Comparison of ENCODE assay signal across 8 cellular contexts in the genomic region with DNA sequence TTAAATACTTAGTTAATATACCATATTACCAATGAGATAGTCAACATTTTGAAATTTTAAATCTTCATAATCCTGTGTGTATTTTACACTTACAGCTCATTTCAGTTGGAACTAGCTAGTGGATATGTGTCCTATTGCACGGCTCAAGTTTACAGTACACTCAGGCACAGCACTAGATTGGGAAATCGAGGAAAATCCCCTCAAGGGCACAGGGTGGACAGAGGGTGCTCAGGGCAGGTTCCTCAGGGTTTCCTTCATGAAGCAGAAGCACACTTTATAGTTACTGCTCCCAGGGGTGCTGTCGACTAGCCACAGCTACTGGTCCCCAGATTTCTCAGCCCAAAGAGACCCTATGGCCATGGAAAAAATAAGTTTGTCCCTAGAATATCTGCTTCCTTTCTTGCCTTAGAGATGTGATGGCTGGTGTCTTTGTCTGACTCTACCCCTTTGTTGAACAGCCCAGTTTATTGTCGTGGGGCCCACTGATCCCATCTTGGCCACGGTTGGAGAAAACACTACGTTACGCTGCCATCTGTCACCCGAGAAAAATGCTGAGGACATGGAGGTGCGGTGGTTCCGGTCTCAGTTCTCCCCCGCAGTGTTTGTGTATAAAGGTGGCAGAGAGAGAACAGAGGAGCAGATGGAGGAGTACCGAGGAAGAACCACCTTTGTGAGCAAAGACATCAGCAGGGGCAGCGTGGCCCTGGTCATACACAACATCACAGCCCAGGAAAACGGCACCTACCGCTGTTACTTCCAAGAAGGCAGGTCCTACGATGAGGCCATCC. TPM values are rescaled to one million over a fixed set of nuclear protein-coding genes. Genes with fewer than 3 reads are reported as not detected.
DNase-seq lines count a peak whose midpoint lies in the region; FAIRE-seq and TF ChIP-seq lines count a peak whose summit lies in the region.
"Had no signal": no experiment of that assay in that cellular context is flagged by ENCODE, and none has a peak within 500 bp of the region (broad histone marks: within the 10 kb centered on the region; RNA-seq: fewer than 3 reads in every experiment).

No MANE protein-coding gene starts in this region.

- H3K4me1 ChIP-seq in H9 (ENCODE audit: insufficient read depth, low read length) (peaks cover 3% of the 10 kb centered on the region; the same call in 1 of the 2 replicates), neuronal stem cell (ENCODE audit: control insufficient read depth in 2 of 2, insufficient read depth in 1 of 2, low read depth in 1 of 2, low read length in 2 of 2) (peaks cover 3 to 4% of the 10 kb centered on the region in 2 donors), small intestine (ENCODE audit: control insufficient read depth in 2 of 2, insufficient read depth in 1 of 2, low read depth in 1 of 2, low read length in 1 of 2) (peaks cover 5 to 15% of the 10 kb centered on the region in 2 donors)

- H3K9me3 ChIP-seq in H9 (ENCODE audit: control insufficient read depth, low read depth, low read length) (no peaks in the 10 kb centered on the region), neuronal stem cell (replicated peaks in 1 of 2; ENCODE audit: control insufficient read depth in 2 of 2, insufficient read depth in 1 of 2, low read depth in 1 of 2, low read length in 2 of 2) (no peaks in the 10 kb centered on the region), small intestine (ENCODE audit: control insufficient read depth, low read depth) (no peaks in the 10 kb centered on the region)

- TF ChIP-seq CTCF in H9 (conservative IDR thresholded peaks at IDR 0.05) (no peak), astrocyte of the cerebellum (IDR thresholded peaks at IDR 0.05; ENCODE audit: low read depth, low read length, missing control alignments) (no peak)

- H4K91ac ChIP-seq in H9 (ENCODE audit: insufficient read length, low read depth, low read length) (no peak overlapping the region), neuronal stem cell (ENCODE audit: low read depth, low read length, poor library complexity) (no peak overlapping the region)

- no CpG with 5 or more reads among the region's 16 CpGs for WGBS in H9 (ENCODE audit: extremely low coverage, insufficient read length, low lambda C conversion rate)
- no CpG with 5 or more reads among the region's 16 CpGs for WGBS in neuronal stem cell (ENCODE audit: extremely low coverage in 2 of 2, insufficient read length in 2 of 2, insufficient replicate concordance in 1 of 2), 2 donors
- WGBS in small intestine, 3 donors: 77 to 82% (median 79%) methylated on average over 16 of the region's 16 CpGs

- no peak overlapping the region for H2BK20ac ChIP-seq in H9 (ENCODE audit: low read depth, low read length, poor library complexity, severe bottlenecking)

- no peak overlapping the region for H3K27ac ChIP-seq in H9 (ENCODE audit: insufficient read length, low read depth, low read length)
- no peak overlapping the region for H3K27ac ChIP-seq in neuronal stem cell (replicated peaks; ENCODE audit: low read length)
- no peak overlapping the region for H3K27ac ChIP-seq in small intestine (ENCODE audit: low read depth in 1 of 2, low read length in 1 of 2)

- no peaks in the 10 kb centered on the region for H3K9me3 Mint-ChIP-seq in H9

- H4K8ac ChIP-seq in H9 (replicated peaks; ENCODE audit: insufficient read length, low read depth, low read length) (no peak overlapping the region), neuronal stem cell (ENCODE audit: low read depth, low read length) (no peak overlapping the region)

- H3K27me3 ChIP-seq in H9 (ENCODE audit: insufficient read depth, low read length) (no peaks in the 10 kb centered on the region), neuronal stem cell (ENCODE audit: control insufficient read depth in 3 of 3, insufficient read depth in 3 of 3, low read depth in 1 of 3, low read length in 3 of 3) (no peaks in the 10 kb centered on the region), small intestine (ENCODE audit: control insufficient read depth in 2 of 2, insufficient read depth in 2 of 2, low read length in 2 of 2) (no peaks in the 10 kb centered on the region)

- no peak overlapping the region for H3K56ac ChIP-seq in H9 (ENCODE audit: insufficient read length, low read depth, low read length)

- no peaks in the 10 kb centered on the region for H3K27me3 Mint-ChIP-seq in H9 (ENCODE audit: low read depth)

- H3K14ac ChIP-seq in H9 (ENCODE audit: insufficient read depth, low read length) (no peak overlapping the region), neuronal stem cell (ENCODE audit: low read length) (no peak overlapping the region)

- peak overlapping the region; percentile 27 to 46 for H3K4me3 Mint-ChIP-seq in H9

- H2AFZ ChIP-seq in H9 (ENCODE audit: low read length) (no peak overlapping the region), neuronal stem cell (ENCODE audit: low read length) (no peak overlapping the region)

- no peak overlapping the region for H3T11ph ChIP-seq in H9 (ENCODE audit: low read length)

- H3K79me1 ChIP-seq in H9 (ENCODE audit: insufficient read depth, low read depth, low read length, poor library complexity, severe bottlenecking): no peaks in the 10 kb centered on the region
- H3K79me1 ChIP-seq in neuronal stem cell (ENCODE audit: low read depth, low read length): peaks cover 6% of the 10 kb centered on the region

- no peak overlapping the region for H3K4ac ChIP-seq in H9 (ENCODE audit: low read depth, low read length)
- no peak overlapping the region for H3K4ac ChIP-seq in neuronal stem cell (ENCODE audit: low read length)

- in situ Hi-C loops in astrocyte of the cerebellum (cut with HindIII; ENCODE audit: low sequenced_read_pairs): no loop called here

- peaks cover 38 to 47% (median 46%) of the 10 kb centered on the region in 3 experiments for H3K36me3 Mint-ChIP-seq in H9 (ENCODE audit: insufficient read depth in 1 of 3, low read depth in 3 of 3)

- H3K4me3 ChIP-seq in astrocyte of the cerebellum (ENCODE audit: low read depth, low read length) (peak overlapping the region; percentile 99), neuronal stem cell (ENCODE audit: low read length in 2 of 2) (peak overlapping the region in 1 of 2 donors; percentile 23), small intestine (ENCODE audit: low read depth in 1 of 2, low read length in 2 of 2) (peak overlapping the region in 1 of 2 donors; percentile 37)

- H2BK12ac ChIP-seq in H9 (ENCODE audit: insufficient read length, low read depth, low read length) (no peak overlapping the region), neuronal stem cell (ENCODE audit: low read length) (no peak overlapping the region)

- H2BK15ac ChIP-seq in H9 (ENCODE audit: low read depth, low read length): no peak overlapping the region
- H2BK15ac ChIP-seq in neuronal stem cell (ENCODE audit: low read length): no peak overlapping the region

- peaks cover 15 to 19% of the 10 kb centered on the region in 2 experiments for H3K4me1 Mint-ChIP-seq in H9

- H4K5ac ChIP-seq in H9 (ENCODE audit: insufficient read length, low read depth, low read length): no peak overlapping the region

- no peak for FAIRE-seq in small intestine (lab: Jason Lieb, UNC)

- no peak overlapping the region for H3K4me2 ChIP-seq in H9 (ENCODE audit: insufficient read depth, insufficient read length, low read length)
- no peak overlapping the region for H3K4me2 ChIP-seq in neuronal stem cell (ENCODE audit: insufficient read depth, low read length, poor library complexity, severe bottlenecking)

- no peak overlapping the region for H3K9ac ChIP-seq in H9 (ENCODE audit: extremely low read depth, insufficient read length, low read length)
- no peak overlapping the region for H3K9ac ChIP-seq in neuronal stem cell (ENCODE audit: low read depth, low read length, poor library complexity)

- H3K23me2 ChIP-seq in H9 (ENCODE audit: insufficient read length, low read depth, low read length, poor library complexity, severe bottlenecking): peaks cover 4% of the 10 kb centered on the region

- H3K27ac Mint-ChIP-seq in H9: peak overlapping the region in 1 of 3 experiments; percentile 37; a peak in 1 of 7 replicates

- no peaks in the 10 kb centered on the region for H3K79me2 ChIP-seq in H9 (ENCODE audit: insufficient read depth, low read length)

- H3K36me3 ChIP-seq in neuronal stem cell (replicated peaks in 1 of 2; ENCODE audit: control insufficient read depth in 2 of 2, insufficient read depth in 2 of 2, low read length in 2 of 2): peaks cover 25 to 53% of the 10 kb centered on the region in 2 donors
- H3K36me3 ChIP-seq in small intestine (ENCODE audit: control insufficient read depth in 2 of 2, insufficient read depth in 2 of 2, low read length in 2 of 2): peaks cover 9 to 17% of the 10 kb centered on the region in 2 donors

- H2BK5ac ChIP-seq in H9 (ENCODE audit: insufficient read length, low read length): no peak overlapping the region
- H2BK5ac ChIP-seq in neuronal stem cell (ENCODE audit: low read length): no peak overlapping the region

- no peak overlapping the region for H3K23ac ChIP-seq in H9 (ENCODE audit: insufficient read length, low read depth, low read length)
- H3K23ac ChIP-seq in neuronal stem cell (ENCODE audit: low read depth, low read length, poor library complexity): peak overlapping the region; percentile 28

- DNase-seq in H9 (no peak), astrocyte of the cerebellum (ENCODE audit: low read depth) (no peak), neuronal stem cell (ENCODE audit: low spot score) (no peak), kidney tubule cell (ENCODE audit: low spot score) (no peak), NCI-H524 treated with DMSO at 0.1 percent for 48 hours (lab: John Stamatoyannopoulos, UW) (no peak), small intestine (no peak)
- DNase-seq: KG1 had no signal

- no peak overlapping the region for H2AK5ac ChIP-seq in H9 (ENCODE audit: insufficient read length, low read length)
- no peak overlapping the region for H2AK5ac ChIP-seq in neuronal stem cell (ENCODE audit: low read depth, low read length)

- no peak overlapping the region for H2BK120ac ChIP-seq in H9 (ENCODE audit: low read depth, low read length, poor library complexity, severe bottlenecking)
- H2BK120ac ChIP-seq in neuronal stem cell (ENCODE audit: low read depth, low read length): no peak overlapping the region

- no peaks in the 10 kb centered on the region for H4K20me1 ChIP-seq in H9 (ENCODE audit: control insufficient read depth, insufficient read depth, insufficient read length)

- H3K18ac ChIP-seq in H9 (ENCODE audit: insufficient read length, low read depth, low read length) (no peak overlapping the region), neuronal stem cell (ENCODE audit: low read length) (no peak overlapping the region)

RNA-seq across cellular contexts. Expression of a gene that starts 1.5 kb away (rescaled TPM):
- 17.6 and 18.4 TPM in 2 replicates for total RNA-seq in H9 (2021)
- polyA plus RNA-seq in neuronal stem cell (2013, experiment 1 of 2): 11.4 TPM
- 11.5 TPM for polyA plus RNA-seq in neuronal stem cell (2013, experiment 2 of 2)
- 10 to 100 TPM; 15.4 to 19.6 (median 17.2) TPM for polyA plus RNA-seq in small intestine

RNA-seq across cellular contexts. Expression of a gene that starts 18.9 kb away (rescaled TPM):
- total RNA-seq in H9 (2021): 1.9 and 2.0 TPM in 2 replicates
- polyA plus RNA-seq in neuronal stem cell (2013, experiment 1 of 2): 1.7 TPM
- polyA plus RNA-seq in neuronal stem cell (2013, experiment 2 of 2): 1.5 TPM
- polyA plus RNA-seq in small intestine: 10 to 100 TPM in 2 of 3 donors, 1 to 10 TPM in 1; 8.9 to 19.6 (median 14.3) TPM

RNA-seq across cellular contexts. Expression of a gene that starts 40.9 kb away (rescaled TPM):
- total RNA-seq in H9 (2021): 0.15 and 0.18 TPM in 2 replicates
- polyA plus RNA-seq in neuronal stem cell (2013, experiment 1 of 2): 0.04 TPM
- 0.04 TPM for polyA plus RNA-seq in neuronal stem cell (2013, experiment 2 of 2)
- polyA plus RNA-seq in small intestine: under 1 TPM in 1 of 3 donors, not detected in 2; 0.48 TPM
- total RNA-seq: lower leg skin had no signal

RNA-seq across cellular contexts. Expression of a gene that starts 57.1 kb away (rescaled TPM):
- 2.5 and 3.1 TPM in 2 replicates for total RNA-seq in H9 (2021)
- 6.4 TPM for polyA plus RNA-seq in neuronal stem cell (2013, experiment 1 of 2)
- 6.2 TPM for polyA plus RNA-seq in neuronal stem cell (2013, experiment 2 of 2)
- polyA plus RNA-seq in small intestine: 10 to 100 TPM in 2 of 3 donors, 1 to 10 TPM in 1; 9.2 to 18.5 (median 12.7) TPM
